Comparison of ENCODE assay signal across 1 cellular context in the genomic region with DNA sequence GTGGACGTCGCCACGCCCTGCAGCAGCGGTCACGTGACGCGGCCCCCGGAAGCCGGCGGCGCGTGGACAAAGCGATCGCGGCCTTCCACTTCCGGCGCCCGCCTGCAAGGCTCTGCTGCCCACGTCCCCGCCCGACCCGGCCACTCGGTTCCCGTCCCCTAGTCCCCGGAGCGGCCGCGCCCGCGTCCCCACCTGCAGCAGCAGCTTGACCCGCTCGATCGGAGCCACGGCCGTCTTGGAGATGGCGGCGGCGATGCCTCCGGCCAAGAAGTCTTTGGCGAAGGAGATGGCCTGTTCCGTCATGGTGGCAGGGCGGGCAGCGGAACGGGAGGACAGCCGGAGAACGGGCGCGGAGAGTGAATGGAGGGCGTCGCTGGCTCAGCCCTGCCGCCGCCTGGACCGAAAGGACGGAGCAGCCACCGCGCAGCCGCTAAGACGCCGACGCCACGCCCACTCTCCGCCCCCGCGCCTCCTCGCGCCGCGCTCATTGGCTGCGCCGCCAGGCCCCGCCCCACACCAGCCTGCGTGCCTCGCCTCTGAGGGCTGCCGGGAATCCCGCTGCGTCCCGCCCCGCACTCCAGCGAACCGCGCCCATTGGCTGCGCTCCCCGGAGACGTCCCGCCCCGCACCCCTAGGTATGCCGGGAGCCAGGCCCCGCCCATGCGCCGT.
A peak's percentile ranks its signal among the peaks of the same experiment; 100 is the strongest.
TF ChIP-seq lines count a peak whose summit lies in the region.

A gene (minus strand): TSS at position 407 of the 669 bp plus-strand sequence. CDS start 104 bp downstream, at position 303.

TF ChIP-seq in GM12878, 131 proteins besides CTCF, POLR2A, EP300 and RAD21 (continued from another document and continues in another):
- TF ChIP-seq, protein P1, sequence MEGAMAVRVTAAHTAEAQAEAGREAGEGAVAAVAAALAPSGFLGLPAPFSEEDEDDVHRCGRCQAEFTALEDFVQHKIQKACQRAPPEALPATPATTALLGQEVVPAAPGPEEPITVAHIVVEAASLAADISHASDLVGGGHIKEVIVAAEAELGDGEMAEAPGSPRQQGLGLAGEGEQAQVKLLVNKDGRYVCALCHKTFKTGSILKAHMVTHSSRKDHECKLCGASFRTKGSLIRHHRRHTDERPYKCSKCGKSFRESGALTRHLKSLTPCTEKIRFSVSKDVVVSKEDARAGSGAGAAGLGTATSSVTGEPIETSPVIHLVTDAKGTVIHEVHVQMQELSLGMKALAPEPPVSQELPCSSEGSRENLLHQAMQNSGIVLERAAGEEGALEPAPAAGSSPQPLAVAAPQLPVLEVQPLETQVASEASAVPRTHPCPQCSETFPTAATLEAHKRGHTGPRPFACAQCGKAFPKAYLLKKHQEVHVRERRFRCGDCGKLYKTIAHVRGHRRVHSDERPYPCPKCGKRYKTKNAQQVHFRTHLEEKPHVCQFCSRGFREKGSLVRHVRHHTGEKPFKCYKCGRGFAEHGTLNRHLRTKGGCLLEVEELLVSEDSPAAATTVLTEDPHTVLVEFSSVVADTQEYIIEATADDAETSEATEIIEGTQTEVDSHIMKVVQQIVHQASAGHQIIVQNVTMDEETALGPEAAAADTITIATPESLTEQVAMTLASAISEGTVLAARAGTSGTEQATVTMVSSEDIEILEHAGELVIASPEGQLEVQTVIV (IDR thresholded peaks at IDR 0.05; ENCODE audit: borderline replicate concordance, partially characterized antibody): no peak
- TF ChIP-seq, protein P2, sequence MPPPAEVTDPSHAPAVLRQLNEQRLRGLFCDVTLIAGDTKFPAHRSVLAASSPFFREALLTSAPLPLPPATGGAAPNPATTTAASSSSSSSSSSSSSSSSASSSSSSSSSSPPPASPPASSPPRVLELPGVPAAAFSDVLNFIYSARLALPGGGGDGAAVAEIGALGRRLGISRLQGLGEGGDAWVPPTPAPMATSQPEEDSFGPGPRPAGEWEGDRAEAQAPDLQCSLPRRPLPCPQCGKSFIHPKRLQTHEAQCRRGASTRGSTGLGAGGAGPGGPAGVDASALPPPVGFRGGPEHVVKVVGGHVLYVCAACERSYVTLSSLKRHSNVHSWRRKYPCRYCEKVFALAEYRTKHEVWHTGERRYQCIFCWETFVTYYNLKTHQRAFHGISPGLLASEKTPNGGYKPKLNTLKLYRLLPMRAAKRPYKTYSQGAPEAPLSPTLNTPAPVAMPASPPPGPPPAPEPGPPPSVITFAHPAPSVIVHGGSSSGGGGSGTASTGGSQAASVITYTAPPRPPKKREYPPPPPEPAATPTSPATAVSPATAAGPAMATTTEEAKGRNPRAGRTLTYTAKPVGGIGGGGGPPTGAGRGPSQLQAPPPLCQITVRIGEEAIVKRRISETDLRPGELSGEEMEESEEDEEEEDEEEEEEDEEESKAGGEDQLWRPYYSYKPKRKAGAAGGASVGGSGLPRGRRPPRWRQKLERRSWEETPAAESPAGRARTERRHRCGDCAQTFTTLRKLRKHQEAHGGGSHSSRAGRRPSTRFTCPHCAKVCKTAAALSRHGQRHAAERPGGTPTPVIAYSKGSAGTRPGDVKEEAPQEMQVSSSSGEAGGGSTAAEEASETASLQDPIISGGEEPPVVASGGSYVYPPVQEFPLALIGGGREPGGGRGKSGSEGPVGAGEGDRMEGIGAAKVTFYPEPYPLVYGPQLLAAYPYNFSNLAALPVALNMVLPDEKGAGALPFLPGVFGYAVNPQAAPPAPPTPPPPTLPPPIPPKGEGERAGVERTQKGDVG (CRISPR knock-in tag; IDR thresholded peaks at IDR 0.05): peak; percentile 91
- no peak for TF ChIP-seq IRF4 (IDR thresholded peaks at IDR 0.05; ENCODE audit: low read depth, low read length)
- peak; percentile 12; the same call in 1 of the 2 replicates for TF ChIP-seq TCF12 (IDR thresholded peaks at IDR 0.05; ENCODE audit: low read depth, low read length)
- TF ChIP-seq, protein P3, sequence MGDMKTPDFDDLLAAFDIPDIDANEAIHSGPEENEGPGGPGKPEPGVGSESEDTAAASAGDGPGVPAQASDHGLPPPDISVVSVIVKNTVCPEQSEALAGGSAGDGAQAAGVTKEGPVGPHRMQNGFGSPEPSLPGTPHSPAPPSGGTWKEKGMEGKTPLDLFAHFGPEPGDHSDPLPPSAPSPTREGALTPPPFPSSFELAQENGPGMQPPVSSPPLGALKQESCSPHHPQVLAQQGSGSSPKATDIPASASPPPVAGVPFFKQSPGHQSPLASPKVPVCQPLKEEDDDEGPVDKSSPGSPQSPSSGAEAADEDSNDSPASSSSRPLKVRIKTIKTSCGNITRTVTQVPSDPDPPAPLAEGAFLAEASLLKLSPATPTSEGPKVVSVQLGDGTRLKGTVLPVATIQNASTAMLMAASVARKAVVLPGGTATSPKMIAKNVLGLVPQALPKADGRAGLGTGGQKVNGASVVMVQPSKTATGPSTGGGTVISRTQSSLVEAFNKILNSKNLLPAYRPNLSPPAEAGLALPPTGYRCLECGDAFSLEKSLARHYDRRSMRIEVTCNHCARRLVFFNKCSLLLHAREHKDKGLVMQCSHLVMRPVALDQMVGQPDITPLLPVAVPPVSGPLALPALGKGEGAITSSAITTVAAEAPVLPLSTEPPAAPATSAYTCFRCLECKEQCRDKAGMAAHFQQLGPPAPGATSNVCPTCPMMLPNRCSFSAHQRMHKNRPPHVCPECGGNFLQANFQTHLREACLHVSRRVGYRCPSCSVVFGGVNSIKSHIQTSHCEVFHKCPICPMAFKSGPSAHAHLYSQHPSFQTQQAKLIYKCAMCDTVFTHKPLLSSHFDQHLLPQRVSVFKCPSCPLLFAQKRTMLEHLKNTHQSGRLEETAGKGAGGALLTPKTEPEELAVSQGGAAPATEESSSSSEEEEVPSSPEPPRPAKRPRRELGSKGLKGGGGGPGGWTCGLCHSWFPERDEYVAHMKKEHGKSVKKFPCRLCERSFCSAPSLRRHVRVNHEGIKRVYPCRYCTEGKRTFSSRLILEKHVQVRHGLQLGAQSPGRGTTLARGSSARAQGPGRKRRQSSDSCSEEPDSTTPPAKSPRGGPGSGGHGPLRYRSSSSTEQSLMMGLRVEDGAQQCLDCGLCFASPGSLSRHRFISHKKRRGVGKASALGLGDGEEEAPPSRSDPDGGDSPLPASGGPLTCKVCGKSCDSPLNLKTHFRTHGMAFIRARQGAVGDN (IDR thresholded peaks at IDR 0.05): peak; percentile 62
- TF ChIP-seq, protein P4, sequence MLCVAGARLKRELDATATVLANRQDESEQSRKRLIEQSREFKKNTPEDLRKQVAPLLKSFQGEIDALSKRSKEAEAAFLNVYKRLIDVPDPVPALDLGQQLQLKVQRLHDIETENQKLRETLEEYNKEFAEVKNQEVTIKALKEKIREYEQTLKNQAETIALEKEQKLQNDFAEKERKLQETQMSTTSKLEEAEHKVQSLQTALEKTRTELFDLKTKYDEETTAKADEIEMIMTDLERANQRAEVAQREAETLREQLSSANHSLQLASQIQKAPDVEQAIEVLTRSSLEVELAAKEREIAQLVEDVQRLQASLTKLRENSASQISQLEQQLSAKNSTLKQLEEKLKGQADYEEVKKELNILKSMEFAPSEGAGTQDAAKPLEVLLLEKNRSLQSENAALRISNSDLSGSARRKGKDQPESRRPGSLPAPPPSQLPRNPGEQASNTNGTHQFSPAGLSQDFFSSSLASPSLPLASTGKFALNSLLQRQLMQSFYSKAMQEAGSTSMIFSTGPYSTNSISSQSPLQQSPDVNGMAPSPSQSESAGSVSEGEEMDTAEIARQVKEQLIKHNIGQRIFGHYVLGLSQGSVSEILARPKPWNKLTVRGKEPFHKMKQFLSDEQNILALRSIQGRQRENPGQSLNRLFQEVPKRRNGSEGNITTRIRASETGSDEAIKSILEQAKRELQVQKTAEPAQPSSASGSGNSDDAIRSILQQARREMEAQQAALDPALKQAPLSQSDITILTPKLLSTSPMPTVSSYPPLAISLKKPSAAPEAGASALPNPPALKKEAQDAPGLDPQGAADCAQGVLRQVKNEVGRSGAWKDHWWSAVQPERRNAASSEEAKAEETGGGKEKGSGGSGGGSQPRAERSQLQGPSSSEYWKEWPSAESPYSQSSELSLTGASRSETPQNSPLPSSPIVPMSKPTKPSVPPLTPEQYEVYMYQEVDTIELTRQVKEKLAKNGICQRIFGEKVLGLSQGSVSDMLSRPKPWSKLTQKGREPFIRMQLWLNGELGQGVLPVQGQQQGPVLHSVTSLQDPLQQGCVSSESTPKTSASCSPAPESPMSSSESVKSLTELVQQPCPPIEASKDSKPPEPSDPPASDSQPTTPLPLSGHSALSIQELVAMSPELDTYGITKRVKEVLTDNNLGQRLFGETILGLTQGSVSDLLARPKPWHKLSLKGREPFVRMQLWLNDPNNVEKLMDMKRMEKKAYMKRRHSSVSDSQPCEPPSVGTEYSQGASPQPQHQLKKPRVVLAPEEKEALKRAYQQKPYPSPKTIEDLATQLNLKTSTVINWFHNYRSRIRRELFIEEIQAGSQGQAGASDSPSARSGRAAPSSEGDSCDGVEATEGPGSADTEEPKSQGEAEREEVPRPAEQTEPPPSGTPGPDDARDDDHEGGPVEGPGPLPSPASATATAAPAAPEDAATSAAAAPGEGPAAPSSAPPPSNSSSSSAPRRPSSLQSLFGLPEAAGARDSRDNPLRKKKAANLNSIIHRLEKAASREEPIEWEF (IDR thresholded peaks at IDR 0.05; ENCODE audit: insufficient replicate concordance, low read depth, low read length): no peak
- peak; percentile 36; the same call in 1 of the 2 replicates for TF ChIP-seq NR2C1 (IDR thresholded peaks at IDR 0.05)
- no peak for TF ChIP-seq SREBF2 (IDR thresholded peaks at IDR 0.05; ENCODE audit: low read length)
- TF ChIP-seq SIN3A (IDR thresholded peaks at IDR 0.05; ENCODE audit: low read depth, low read length): no peak; the same call in none of the 2 replicates
- peak; percentile 94 for TF ChIP-seq SMARCA5 (IDR thresholded peaks at IDR 0.05)
- no peak for TF ChIP-seq NR2C2 (IDR thresholded peaks at IDR 0.05; ENCODE audit: borderline replicate concordance, control insufficient read depth, insufficient read length, low read depth)
- no peak for TF ChIP-seq ZZZ3 (IDR thresholded peaks at IDR 0.05; ENCODE audit: control insufficient read depth, insufficient read length, low read depth)
- peak; percentile 99 for TF ChIP-seq LARP7 (IDR thresholded peaks at IDR 0.05)
- TF ChIP-seq NR2F1 (conservative IDR thresholded peaks at IDR 0.05): no peak; the same call in 1 of the 2 replicates
- peak; percentile 50; the same call in 1 of the 2 replicates for TF ChIP-seq NRF1 (conservative IDR thresholded peaks at IDR 0.05; ENCODE audit: low read depth, low read length)
- TF ChIP-seq SMAD5 (IDR thresholded peaks at IDR 0.05; ENCODE audit: low read depth): peak; percentile 86; the same call in 1 of the 2 replicates
- TF ChIP-seq TCF7 (IDR thresholded peaks at IDR 0.05; ENCODE audit: borderline replicate concordance): no peak
- TF ChIP-seq ZNF217 (IDR thresholded peaks at IDR 0.05): no peak
- TF ChIP-seq, protein P5, sequence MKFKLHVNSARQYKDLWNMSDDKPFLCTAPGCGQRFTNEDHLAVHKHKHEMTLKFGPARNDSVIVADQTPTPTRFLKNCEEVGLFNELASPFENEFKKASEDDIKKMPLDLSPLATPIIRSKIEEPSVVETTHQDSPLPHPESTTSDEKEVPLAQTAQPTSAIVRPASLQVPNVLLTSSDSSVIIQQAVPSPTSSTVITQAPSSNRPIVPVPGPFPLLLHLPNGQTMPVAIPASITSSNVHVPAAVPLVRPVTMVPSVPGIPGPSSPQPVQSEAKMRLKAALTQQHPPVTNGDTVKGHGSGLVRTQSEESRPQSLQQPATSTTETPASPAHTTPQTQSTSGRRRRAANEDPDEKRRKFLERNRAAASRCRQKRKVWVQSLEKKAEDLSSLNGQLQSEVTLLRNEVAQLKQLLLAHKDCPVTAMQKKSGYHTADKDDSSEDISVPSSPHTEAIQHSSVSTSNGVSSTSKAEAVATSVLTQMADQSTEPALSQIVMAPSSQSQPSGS (IDR thresholded peaks at IDR 0.05; ENCODE audit: low read length): no peak
- TF ChIP-seq, protein P6, sequence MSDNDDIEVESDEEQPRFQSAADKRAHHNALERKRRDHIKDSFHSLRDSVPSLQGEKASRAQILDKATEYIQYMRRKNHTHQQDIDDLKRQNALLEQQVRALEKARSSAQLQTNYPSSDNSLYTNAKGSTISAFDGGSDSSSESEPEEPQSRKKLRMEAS (IDR thresholded peaks at IDR 0.05; ENCODE audit: low read depth, low read length): peak; percentile 95
- no peak for TF ChIP-seq ATF7 (IDR thresholded peaks at IDR 0.05; ENCODE audit: low read depth)
- TF ChIP-seq CBX3 (IDR thresholded peaks at IDR 0.05; ENCODE audit: borderline replicate concordance, low read depth): no peak
- TF ChIP-seq, protein P7, sequence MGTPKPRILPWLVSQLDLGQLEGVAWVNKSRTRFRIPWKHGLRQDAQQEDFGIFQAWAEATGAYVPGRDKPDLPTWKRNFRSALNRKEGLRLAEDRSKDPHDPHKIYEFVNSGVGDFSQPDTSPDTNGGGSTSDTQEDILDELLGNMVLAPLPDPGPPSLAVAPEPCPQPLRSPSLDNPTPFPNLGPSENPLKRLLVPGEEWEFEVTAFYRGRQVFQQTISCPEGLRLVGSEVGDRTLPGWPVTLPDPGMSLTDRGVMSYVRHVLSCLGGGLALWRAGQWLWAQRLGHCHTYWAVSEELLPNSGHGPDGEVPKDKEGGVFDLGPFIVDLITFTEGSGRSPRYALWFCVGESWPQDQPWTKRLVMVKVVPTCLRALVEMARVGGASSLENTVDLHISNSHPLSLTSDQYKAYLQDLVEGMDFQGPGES (IDR thresholded peaks at IDR 0.05): peak; percentile 62; the same call in 1 of the 2 replicates
- TF ChIP-seq ZBED1 (IDR thresholded peaks at IDR 0.05; ENCODE audit: borderline replicate concordance): no peak
- no peak for TF ChIP-seq SPI1 (IDR thresholded peaks at IDR 0.05; ENCODE audit: borderline replicate concordance, insufficient read depth, low read depth, low read length)
- TF ChIP-seq, protein P8, sequence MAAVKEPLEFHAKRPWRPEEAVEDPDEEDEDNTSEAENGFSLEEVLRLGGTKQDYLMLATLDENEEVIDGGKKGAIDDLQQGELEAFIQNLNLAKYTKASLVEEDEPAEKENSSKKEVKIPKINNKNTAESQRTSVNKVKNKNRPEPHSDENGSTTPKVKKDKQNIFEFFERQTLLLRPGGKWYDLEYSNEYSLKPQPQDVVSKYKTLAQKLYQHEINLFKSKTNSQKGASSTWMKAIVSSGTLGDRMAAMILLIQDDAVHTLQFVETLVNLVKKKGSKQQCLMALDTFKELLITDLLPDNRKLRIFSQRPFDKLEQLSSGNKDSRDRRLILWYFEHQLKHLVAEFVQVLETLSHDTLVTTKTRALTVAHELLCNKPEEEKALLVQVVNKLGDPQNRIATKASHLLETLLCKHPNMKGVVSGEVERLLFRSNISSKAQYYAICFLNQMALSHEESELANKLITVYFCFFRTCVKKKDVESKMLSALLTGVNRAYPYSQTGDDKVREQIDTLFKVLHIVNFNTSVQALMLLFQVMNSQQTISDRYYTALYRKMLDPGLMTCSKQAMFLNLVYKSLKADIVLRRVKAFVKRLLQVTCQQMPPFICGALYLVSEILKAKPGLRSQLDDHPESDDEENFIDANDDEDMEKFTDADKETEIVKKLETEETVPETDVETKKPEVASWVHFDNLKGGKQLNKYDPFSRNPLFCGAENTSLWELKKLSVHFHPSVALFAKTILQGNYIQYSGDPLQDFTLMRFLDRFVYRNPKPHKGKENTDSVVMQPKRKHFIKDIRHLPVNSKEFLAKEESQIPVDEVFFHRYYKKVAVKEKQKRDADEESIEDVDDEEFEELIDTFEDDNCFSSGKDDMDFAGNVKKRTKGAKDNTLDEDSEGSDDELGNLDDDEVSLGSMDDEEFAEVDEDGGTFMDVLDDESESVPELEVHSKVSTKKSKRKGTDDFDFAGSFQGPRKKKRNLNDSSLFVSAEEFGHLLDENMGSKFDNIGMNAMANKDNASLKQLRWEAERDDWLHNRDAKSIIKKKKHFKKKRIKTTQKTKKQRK (IDR thresholded peaks at IDR 0.05; ENCODE audit: low read depth, low read length): no peak
- 0 out of 2 replicates have a peak, but pooled peaks have one; percentile 5 for TF ChIP-seq PAX5 (IDR thresholded peaks at IDR 0.05; ENCODE audit: borderline replicate concordance, low read depth, low read length)
- TF ChIP-seq MXI1 (IDR thresholded peaks at IDR 0.05; ENCODE audit: low read depth, low read length): peak; percentile 92
